Comparison of ENCODE assay signal across 19 cellular contexts in the genomic region with DNA sequence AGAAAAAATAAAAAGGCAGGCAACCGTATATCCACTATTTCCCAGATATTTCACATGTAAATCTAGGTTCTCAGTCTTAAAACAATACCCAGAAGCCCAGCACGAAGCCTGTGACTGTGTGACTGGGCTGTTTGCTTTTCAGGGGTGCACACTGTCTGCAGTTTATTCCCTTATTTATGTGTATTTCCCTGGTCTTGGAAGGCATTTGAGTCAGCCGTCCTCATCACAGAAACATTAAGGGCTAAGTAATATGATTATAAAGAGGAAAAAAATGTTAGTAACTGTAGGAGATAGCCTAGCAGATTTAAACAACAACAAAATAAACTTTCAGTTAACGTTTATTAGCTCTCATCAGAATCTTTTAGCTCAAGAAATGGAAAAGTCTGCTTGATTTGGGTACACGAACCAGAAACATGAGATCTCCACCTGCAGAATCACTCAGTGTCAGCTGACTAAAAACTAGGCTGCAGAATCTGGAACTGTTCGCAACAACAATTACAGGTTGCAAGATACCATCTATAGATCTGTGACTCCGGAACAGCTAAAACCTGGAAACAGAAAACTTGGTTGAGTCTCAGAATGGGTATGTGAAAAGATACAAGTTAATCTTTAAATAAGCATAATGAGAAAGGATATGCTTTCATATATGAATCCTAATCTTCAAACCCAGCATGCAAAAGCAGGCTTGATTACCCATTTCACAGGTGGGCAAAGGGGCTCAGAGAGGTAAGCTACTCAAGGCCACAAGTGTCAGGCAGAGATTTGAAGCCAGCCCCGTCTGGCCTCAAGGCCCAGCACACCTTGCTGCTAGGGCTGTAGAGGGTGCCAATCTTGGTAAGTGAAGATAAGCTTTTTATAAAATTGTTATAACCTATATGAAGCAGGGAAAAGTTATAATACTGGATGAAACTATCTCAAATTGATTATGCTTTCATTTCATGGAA. TPM values are rescaled to one million over a fixed set of nuclear protein-coding genes. Genes with fewer than 3 reads are reported as not detected.
DNase-seq lines count a peak whose midpoint lies in the region; ATAC-seq, FAIRE-seq and TF ChIP-seq lines count a peak whose summit lies in the region.
"Had no signal": no experiment of that assay in that cellular context is flagged by ENCODE, and none has a peak within 500 bp of the region (broad histone marks: within the 10 kb centered on the region; RNA-seq: fewer than 3 reads in every experiment).

No MANE protein-coding gene starts in this region.

- no peaks in the 10 kb centered on the region for H4K20me1 ChIP-seq in astrocyte (ENCODE audit: insufficient read depth, low read length)

- TF ChIP-seq CTCF in astrocyte (IDR thresholded peaks at IDR 0.05; ENCODE audit: insufficient read depth, low read depth, low read length): no peak

- H3K4me3 ChIP-seq in astrocyte (ENCODE audit: insufficient read depth, low read depth, low read length): no peak overlapping the region
- H3K4me3 ChIP-seq in skeletal muscle satellite cell (ENCODE audit: low read length): no peak overlapping the region

- CTCF ChIA-PET in activated CD8-positive, alpha-beta memory T cell treated with anti-CD3 and anti-CD28 coated beads, Interleukin-2, amount 10 ng/mL, durations not matched to agents 7 days and 5 days (lab: Charles Lee): interaction anchor here (1.2 to 1.7 kb wide), 5 partner anchors 10 to 204 kb away, joined by 3 to 5 read pairs (median 3); no protein-coding TSS in a partner anchor

- peak overlapping the region; percentile 10 for H3K4me3 Mint-ChIP-seq in astrocyte (ENCODE audit: unreplicated experiment)
- H3K4me3 Mint-ChIP-seq in activated CD8-positive, alpha-beta memory T cell treated with anti-CD3 and anti-CD28 coated beads, Interleukin-2, amount 10 ng/mL, durations not matched to agents 7 days and 5 days: no peak overlapping the region
- H3K4me3 Mint-ChIP-seq in activated T-cell treated with anti-CD3 and anti-CD28 coated beads, Interleukin-2, amount 50 U/mL, for 24 hours: no peak overlapping the region
- H3K4me3 Mint-ChIP-seq: activated CD4-positive, alpha-beta T cell treated with anti-CD3 and anti-CD28 coated beads, Interleukin-2, amount 10 ng/mL, durations not matched to agents 24 days and 14 days; activated naive CD4-positive, alpha-beta T cell treated with anti-CD3 and anti-CD28 coated beads, Interleukin-2, amount 50 U/mL, for 24 hours; B cell; effector memory CD8-positive, alpha-beta T cell; immature natural killer cell; stimulated activated naive CD8-positive, alpha-beta T cell treated with anti-CD3 and anti-CD28 coated beads, Interleukin-15, Interleukin-2, amounts not matched to agents 100 ng/mL and 50 ng/mL, for 24 hours had no signal

- H3K4me1 ChIP-seq in astrocyte (ENCODE audit: insufficient read depth, low read length) (peaks cover 17% of the 10 kb centered on the region), skeletal muscle satellite cell (ENCODE audit: control insufficient read depth, insufficient read depth, low read length) (peaks cover 23% of the 10 kb centered on the region)

- H3K36me3 Mint-ChIP-seq in astrocyte (ENCODE audit: low read depth, unreplicated experiment): peaks cover 8% of the 10 kb centered on the region
- peaks cover 2% of the 10 kb centered on the region for H3K36me3 Mint-ChIP-seq in activated CD8-positive, alpha-beta memory T cell treated with anti-CD3 and anti-CD28 coated beads, Interleukin-2, amount 10 ng/mL, durations not matched to agents 7 days and 5 days
- H3K36me3 Mint-ChIP-seq in activated T-cell treated with anti-CD3 and anti-CD28 coated beads, Interleukin-2, amount 50 U/mL, for 24 hours (ENCODE audit: low read depth): peaks cover 26% of the 10 kb centered on the region

- no peaks in the 10 kb centered on the region for H3K27me3 ChIP-seq in astrocyte (ENCODE audit: insufficient read depth, low read length)
- H3K27me3 ChIP-seq in skeletal muscle satellite cell (ENCODE audit: control insufficient read depth, insufficient read depth, low read length): no peaks in the 10 kb centered on the region

- H3K27ac ChIP-seq in astrocyte (ENCODE audit: low read depth, low read length): no peak overlapping the region

- no peaks in the 10 kb centered on the region for H3K9me3 Mint-ChIP-seq in astrocyte (ENCODE audit: unreplicated experiment)
- H3K9me3 Mint-ChIP-seq in activated CD8-positive, alpha-beta memory T cell treated with anti-CD3 and anti-CD28 coated beads, Interleukin-2, amount 10 ng/mL, durations not matched to agents 7 days and 5 days (ENCODE audit: low read depth): no peaks in the 10 kb centered on the region
- no peaks in the 10 kb centered on the region for H3K9me3 Mint-ChIP-seq in activated T-cell treated with anti-CD3 and anti-CD28 coated beads, Interleukin-2, amount 50 U/mL, for 24 hours
- H3K9me3 Mint-ChIP-seq: activated CD4-positive, alpha-beta T cell treated with anti-CD3 and anti-CD28 coated beads, Interleukin-2, amount 10 ng/mL, durations not matched to agents 24 days and 14 days; activated naive CD4-positive, alpha-beta T cell treated with anti-CD3 and anti-CD28 coated beads, Interleukin-2, amount 50 U/mL, for 24 hours; effector memory CD8-positive, alpha-beta T cell; immature natural killer cell; stimulated activated naive CD8-positive, alpha-beta T cell treated with anti-CD3 and anti-CD28 coated beads, Interleukin-15, Interleukin-2, amounts not matched to agents 100 ng/mL and 50 ng/mL, for 24 hours had no signal

- peaks cover 20% of the 10 kb centered on the region for H3K79me2 ChIP-seq in astrocyte (ENCODE audit: insufficient read depth, low read length)

- ATAC-seq in left colon (peak; percentile 11), HG02642 (IDR thresholded peaks at IDR 0.05; ENCODE audit: poor library complexity, unreplicated experiment) (no peak), GM18873 (IDR thresholded peaks at IDR 0.05; ENCODE audit: low FRiP score, unreplicated experiment) (no peak)
- ATAC-seq in activated CD8-positive, alpha-beta memory T cell treated with anti-CD3 and anti-CD28 coated beads, Interleukin-2, amount 10 ng/mL, durations not matched to agents 7 days and 5 days: no peak
- ATAC-seq: effector memory CD8-positive, alpha-beta T cell had no signal

- intact Hi-C loops in left colon (cut with DNase I, micrococcal nuclease): no loop called here

- H3K9me3 ChIP-seq in astrocyte (ENCODE audit: insufficient read depth, low read depth, low read length) (no peaks in the 10 kb centered on the region), skeletal muscle satellite cell (replicated peaks; ENCODE audit: low read length) (no peaks in the 10 kb centered on the region)

- H3K9ac ChIP-seq in astrocyte (ENCODE audit: low read length) (no peak overlapping the region), skeletal muscle satellite cell (ENCODE audit: low read depth, low read length) (no peak overlapping the region)

- no peaks in the 10 kb centered on the region for H3K27me3 Mint-ChIP-seq in astrocyte (ENCODE audit: low read depth, unreplicated experiment)
- no peaks in the 10 kb centered on the region for H3K27me3 Mint-ChIP-seq in activated CD8-positive, alpha-beta memory T cell treated with anti-CD3 and anti-CD28 coated beads, Interleukin-2, amount 10 ng/mL, durations not matched to agents 7 days and 5 days
- H3K27me3 Mint-ChIP-seq in activated T-cell treated with anti-CD3 and anti-CD28 coated beads, Interleukin-2, amount 50 U/mL, for 24 hours: no peaks in the 10 kb centered on the region
- H3K27me3 Mint-ChIP-seq: activated CD4-positive, alpha-beta T cell treated with anti-CD3 and anti-CD28 coated beads, Interleukin-2, amount 10 ng/mL, durations not matched to agents 24 days and 14 days; activated naive CD4-positive, alpha-beta T cell treated with anti-CD3 and anti-CD28 coated beads, Interleukin-2, amount 50 U/mL, for 24 hours; B cell; effector memory CD8-positive, alpha-beta T cell; stimulated activated naive CD8-positive, alpha-beta T cell treated with anti-CD3 and anti-CD28 coated beads, Interleukin-15, Interleukin-2, amounts not matched to agents 100 ng/mL and 50 ng/mL, for 24 hours had no signal

- no peak overlapping the region for H2AFZ ChIP-seq in astrocyte (ENCODE audit: low read depth, low read length)

- no peak for TF ChIP-seq POLR2A in H54 (IDR thresholded peaks at IDR 0.05; ENCODE audit: low read depth, low read length)

- H3K4me2 ChIP-seq in astrocyte (ENCODE audit: low read length) (peak overlapping the region; percentile 29), skeletal muscle satellite cell (ENCODE audit: low read length) (peak overlapping the region; percentile 11)

- DNase-seq in H54 (ENCODE audit: insufficient read length, low spot score) (no peak), astrocyte (ENCODE audit: low read depth) (no peak), left colon (no peak)
- DNase-seq in activated CD8-positive, alpha-beta memory T cell treated with anti-CD3 and anti-CD28 coated beads, Interleukin-2, amount 10 ng/mL, durations not matched to agents 7 days and 5 days: no peak
- no peak for DNase-seq in activated T-cell treated with anti-CD3 and anti-CD28 coated beads, Interleukin-2, amount 50 U/mL, for 24 hours
- DNase-seq: activated CD4-positive, alpha-beta T cell treated with anti-CD3 and anti-CD28 coated beads, Interleukin-2, amount 10 ng/mL, durations not matched to agents 24 days and 14 days; effector memory CD8-positive, alpha-beta T cell; foreskin melanocyte; immature natural killer cell; NCI-H1048; NK-92 treated with Interleukin-12 subunit alpha and Interleukin-12 subunit beta, amount 100 ng/mL, for 24 hours; Right ventricle myocardium superior had no signal

- peaks cover 2% of the 10 kb centered on the region for H3K36me3 ChIP-seq in astrocyte (ENCODE audit: insufficient read depth, low read length)
- H3K36me3 ChIP-seq in skeletal muscle satellite cell (ENCODE audit: insufficient read depth, low read length): peaks cover 6% of the 10 kb centered on the region

- peaks cover 43% of the 10 kb centered on the region for H3K4me1 Mint-ChIP-seq in astrocyte (ENCODE audit: low read depth, unreplicated experiment)
- H3K4me1 Mint-ChIP-seq in activated CD8-positive, alpha-beta memory T cell treated with anti-CD3 and anti-CD28 coated beads, Interleukin-2, amount 10 ng/mL, durations not matched to agents 7 days and 5 days: no peaks in the 10 kb centered on the region
- H3K4me1 Mint-ChIP-seq in activated T-cell treated with anti-CD3 and anti-CD28 coated beads, Interleukin-2, amount 50 U/mL, for 24 hours (ENCODE audit: low read depth): peaks cover 15% of the 10 kb centered on the region

- peak; percentile 6 for FAIRE-seq in H54 (lab: Jason Lieb, UNC)
- FAIRE-seq in astrocyte (lab: Jason Lieb, UNC): no peak
- FAIRE-seq: bronchial epithelial cell had no signal

- H3K27ac Mint-ChIP-seq in astrocyte (ENCODE audit: unreplicated experiment): peak overlapping the region; percentile 85
- H3K27ac Mint-ChIP-seq in activated CD8-positive, alpha-beta memory T cell treated with anti-CD3 and anti-CD28 coated beads, Interleukin-2, amount 10 ng/mL, durations not matched to agents 7 days and 5 days: no peak overlapping the region
- H3K27ac Mint-ChIP-seq in activated T-cell treated with anti-CD3 and anti-CD28 coated beads, Interleukin-2, amount 50 U/mL, for 24 hours: no peak overlapping the region
- H3K27ac Mint-ChIP-seq: activated CD4-positive, alpha-beta T cell treated with anti-CD3 and anti-CD28 coated beads, Interleukin-2, amount 10 ng/mL, durations not matched to agents 24 days and 14 days; activated naive CD4-positive, alpha-beta T cell treated with anti-CD3 and anti-CD28 coated beads, Interleukin-2, amount 50 U/mL, for 24 hours; B cell; effector memory CD8-positive, alpha-beta T cell; stimulated activated naive CD8-positive, alpha-beta T cell treated with anti-CD3 and anti-CD28 coated beads, Interleukin-15, Interleukin-2, amounts not matched to agents 100 ng/mL and 50 ng/mL, for 24 hours had no signal

RNA-seq across cellular contexts. Expression of gene GCLC, which starts 21.1 kb away (rescaled TPM):
- total RNA-seq in astrocyte (26.9 and 31.6 TPM in 2 replicates), left colon (10 to 100 TPM; 37.1 to 47.5 TPM)
- 11.4 and 11.9 TPM in 2 replicates for total RNA-seq in skeletal muscle satellite cell (2012; rRNA removed)
- 10 to 100 TPM; 33.7 to 36.3 TPM for total RNA-seq in activated CD8-positive, alpha-beta memory T cell treated with anti-CD3 and anti-CD28 coated beads, Interleukin-2, amount 10 ng/mL, durations not matched to agents 7 days and 5 days
